In genomic region chr9:94993821-94994165, GRCh38 we compare ENCODE assay signal across 21 cellular contexts.
"Had no signal": no experiment of that assay in that cellular context is flagged by ENCODE, and none has a peak within 500 bp of the region (broad histone marks: within the 10 kb centered on the region; RNA-seq: fewer than 3 reads in every experiment).

No MANE protein-coding gene starts in this region.

- ATAC-seq: effector memory CD8-positive, alpha-beta T cell; gastrocnemius medialis; natural killer cell treated with Interleukin-12 subunit alpha and Interleukin-12 subunit beta and Interleukin-15 and Interleukin-18, amount 100 ng/mL, for 72 hours; psoas muscle had no signal

- H3K27ac ChIP-seq: epithelial cell of prostate, gastrocnemius medialis, psoas muscle, transverse colon had no signal

- H3K4me3 ChIP-seq: breast epithelium, gastrocnemius medialis, left ventricle myocardium inferior, psoas muscle, sigmoid colon, stomach, transverse colon had no signal

- H3K4me1 ChIP-seq: breast epithelium had no signal

- FAIRE-seq: islet of Langerhans had no signal

- H3K27me3 ChIP-seq: breast epithelium, gastrocnemius medialis, sigmoid colon, stomach, transverse colon had no signal

- DNase-seq: activated CD4-positive, alpha-beta T cell treated with anti-CD3 and anti-CD28 coated beads, Interleukin-2, amount 10 ng/mL, durations not matched to agents 7 days and 5 days; activated CD4-positive, CD25-positive, alpha-beta regulatory T cell; activated CD8-positive, alpha-beta memory T cell treated with anti-CD3 and anti-CD28 coated beads for 24 hours; activated naive CD8-positive, alpha-beta T cell treated with anti-CD3 and anti-CD28 coated beads for 36 hours; amygdala; cerebellar nuclear complex; effector memory CD8-positive, alpha-beta T cell; gastrocnemius medialis; left ventricle myocardium inferior; mesendoderm; occipital lobe; psoas muscle; sigmoid colon; stimulated activated CD4-positive, alpha-beta T cell treated with anti-CD3 and anti-CD28 coated beads, Interleukin-12 subunit alpha, Interleukin-12 subunit beta, amount 100 ng/mL, for 4 hours; stimulated activated CD4-positive, alpha-beta T cell treated with anti-CD3 and anti-CD28 coated beads, Interleukin-2, amount 100 ng/mL, for 24 hours; stomach; transverse colon had no signal

- H3K36me3 ChIP-seq: breast epithelium, gastrocnemius medialis, left ventricle myocardium inferior, sigmoid colon, stomach, transverse colon had no signal

- H3K9me3 ChIP-seq: breast epithelium, gastrocnemius medialis, left ventricle myocardium inferior, psoas muscle, sigmoid colon, stomach, transverse colon had no signal
